ENCODE assay signal across 10 cellular contexts in genomic region chr14:22824711-22825359, GRCh38. TPM values are rescaled to one million over a fixed set of nuclear protein-coding genes. Genes with fewer than 3 reads are reported as not detected.
DNase-seq lines count a peak whose midpoint lies in the region; ATAC-seq and TF ChIP-seq lines count a peak whose summit lies in the region.
"Had no signal": no experiment of that assay in that cellular context is flagged by ENCODE, and none has a peak within 500 bp of the region (broad histone marks: within the 10 kb centered on the region; RNA-seq: fewer than 3 reads in every experiment).

No MANE protein-coding gene starts in this region.

- H3K4me1 Mint-ChIP-seq in T-helper 1 cell treated with Interleukin-12 subunit alpha and Interleukin-12 subunit beta and Interleukin-4 antibody, amounts not matched to agents 30 μg/mL and 1 μg/mL, for 36 hours (ENCODE audit: low read depth) = peaks cover 27% of the 10 kb centered on the region
- H3K4me1 Mint-ChIP-seq in immature natural killer cell = peaks cover 16 to 17% of the 10 kb centered on the region in 2 donors

- peak overlapping the region; percentile 29 for H3K27ac Mint-ChIP-seq in T-helper 1 cell treated with Interleukin-12 subunit alpha and Interleukin-12 subunit beta and Interleukin-4 antibody, amounts not matched to agents 30 μg/mL and 1 μg/mL, for 36 hours
- no peak overlapping the region for H3K27ac Mint-ChIP-seq in immature natural killer cell

- H3K36me3 Mint-ChIP-seq in T-helper 1 cell treated with Interleukin-12 subunit alpha and Interleukin-12 subunit beta and Interleukin-4 antibody, amounts not matched to agents 30 μg/mL and 1 μg/mL, for 36 hours (ENCODE audit: low read depth) = peaks cover 5% of the 10 kb centered on the region
- H3K36me3 Mint-ChIP-seq in immature natural killer cell = no peaks in the 10 kb centered on the region
- H3K36me3 Mint-ChIP-seq: CD4-positive, CD25-positive, alpha-beta regulatory T cell had no signal

- no peak overlapping the region for H3K4me3 ChIP-seq in epithelial cell of esophagus (ENCODE audit: low read length)
- no peak overlapping the region for H3K4me3 ChIP-seq in skeletal muscle satellite cell (ENCODE audit: low read length)

- peak overlapping the region; percentile 54 for H3K9ac ChIP-seq in skeletal muscle satellite cell (ENCODE audit: low read depth, low read length)

- peaks cover 7% of the 10 kb centered on the region for H3K27me3 Mint-ChIP-seq in T-helper 1 cell treated with Interleukin-12 subunit alpha and Interleukin-12 subunit beta and Interleukin-4 antibody, amounts not matched to agents 30 μg/mL and 1 μg/mL, for 36 hours (ENCODE audit: low read depth)
- H3K27me3 Mint-ChIP-seq in immature natural killer cell (ENCODE audit: low read depth in 3 of 3) = peaks cover 12 to 25% (median 15%) of the 10 kb centered on the region in 3 donors

- no peaks in the 10 kb centered on the region for H3K9me3 Mint-ChIP-seq in T-helper 1 cell treated with Interleukin-12 subunit alpha and Interleukin-12 subunit beta and Interleukin-4 antibody, amounts not matched to agents 30 μg/mL and 1 μg/mL, for 36 hours
- no peaks in the 10 kb centered on the region for H3K9me3 Mint-ChIP-seq in immature natural killer cell

- H3K27me3 ChIP-seq in skeletal muscle satellite cell (ENCODE audit: control insufficient read depth, insufficient read depth, low read length) = no peaks in the 10 kb centered on the region

- peaks cover 21% of the 10 kb centered on the region for H3K4me1 ChIP-seq in skeletal muscle satellite cell (ENCODE audit: control insufficient read depth, insufficient read depth, low read length)

- H3K4me3 Mint-ChIP-seq in T-helper 1 cell treated with Interleukin-12 subunit alpha and Interleukin-12 subunit beta and Interleukin-4 antibody, amounts not matched to agents 30 μg/mL and 1 μg/mL, for 36 hours = peak overlapping the region; percentile 21
- no peak overlapping the region for H3K4me3 Mint-ChIP-seq in immature natural killer cell

- ATAC-seq in HG02763 (IDR thresholded peaks at IDR 0.05; ENCODE audit: unreplicated experiment) = no peak
- no peak for ATAC-seq in GM19328 (IDR thresholded peaks at IDR 0.05; ENCODE audit: unreplicated experiment)

- H3K4me2 ChIP-seq in skeletal muscle satellite cell (ENCODE audit: low read length) = peak overlapping the region; percentile 52

- DNase-seq in T-helper 1 cell = no peak
- peak; percentile 17 for DNase-seq in NCI-H69 (lab: John Stamatoyannopoulos, UW)
- peak; percentile 91 for DNase-seq in epithelial cell of esophagus (ENCODE audit: low read depth)
- no peak for DNase-seq in immature natural killer cell
- DNase-seq: activated CD4-positive, CD25-positive, alpha-beta regulatory T cell had no signal

- no peaks in the 10 kb centered on the region for H3K9me3 ChIP-seq in skeletal muscle satellite cell (replicated peaks; ENCODE audit: low read length)

- no peaks in the 10 kb centered on the region for H3K36me3 ChIP-seq in skeletal muscle satellite cell (ENCODE audit: insufficient read depth, low read length)

- no peak for TF ChIP-seq CTCF in epithelial cell of esophagus (IDR thresholded peaks at IDR 0.05; ENCODE audit: insufficient read depth, low read depth, low read length, missing control alignments)

RNA-seq across cellular contexts. Expression of gene MRPL52, which starts 4.9 kb away (rescaled TPM):
- 51.3 and 68.4 TPM in 2 replicates for total RNA-seq in skeletal muscle satellite cell (2012; rRNA removed)
- polyA plus RNA-seq in immature natural killer cell = 100 to 1,000 TPM in 2 of 3 donors, 10 to 100 TPM in 1; 56.8 to 188 (median 147) TPM

RNA-seq across cellular contexts. Expression of gene SLC7A7, which starts 9.6 kb away (rescaled TPM):
- 1.0 and 2.2 TPM in 2 replicates for total RNA-seq in skeletal muscle satellite cell (2012; rRNA removed)
- polyA plus RNA-seq in immature natural killer cell = 1 to 10 TPM in 2 of 3 donors, under 1 TPM in 1; 0.67 to 5.8 (median 1.1) TPM
- total RNA-seq: CD4-positive, CD25-positive, alpha-beta regulatory T cell had no signal

RNA-seq across cellular contexts. Expression of gene MMP14, which starts 11.6 kb away (rescaled TPM):
- total RNA-seq in skeletal muscle satellite cell (2012; rRNA removed) = 260 and 382 TPM in 2 replicates
- polyA plus RNA-seq in immature natural killer cell = not detected
- polyA plus RNA-seq: CD4-positive, CD25-positive, alpha-beta regulatory T cell had no signal

RNA-seq across cellular contexts. Expression of gene LRP10, which starts 46.7 kb away (rescaled TPM):
- total RNA-seq in skeletal muscle satellite cell (2012; rRNA removed) = 66.2 and 69.0 TPM in 2 replicates
- 100 to 1,000 TPM in 2 of 3 donors, 10 to 100 TPM in 1; 74.6 to 146 (median 136) TPM for polyA plus RNA-seq in immature natural killer cell

RNA-seq across cellular contexts. Expression of gene REM2, which starts 58.2 kb away (rescaled TPM):
- total RNA-seq in skeletal muscle satellite cell (2012; rRNA removed) = 0.22 and 0.25 TPM in 2 replicates
- polyA plus RNA-seq in immature natural killer cell = under 1 TPM; 0.22 to 0.74 (median 0.66) TPM

Comparison
In these comparisons a context has a peak if more than half of its experiments do, and no peak if none do; other contexts are left out.
1. DNase-seq: peak in NCI-H69 (single experiment) and epithelial cell of esophagus (single experiment); none in T-helper 1 cell (0 of 5) and immature natural killer cell (0 of 3).